22 cellular contexts compared by ENCODE assay signal in the genomic region with DNA sequence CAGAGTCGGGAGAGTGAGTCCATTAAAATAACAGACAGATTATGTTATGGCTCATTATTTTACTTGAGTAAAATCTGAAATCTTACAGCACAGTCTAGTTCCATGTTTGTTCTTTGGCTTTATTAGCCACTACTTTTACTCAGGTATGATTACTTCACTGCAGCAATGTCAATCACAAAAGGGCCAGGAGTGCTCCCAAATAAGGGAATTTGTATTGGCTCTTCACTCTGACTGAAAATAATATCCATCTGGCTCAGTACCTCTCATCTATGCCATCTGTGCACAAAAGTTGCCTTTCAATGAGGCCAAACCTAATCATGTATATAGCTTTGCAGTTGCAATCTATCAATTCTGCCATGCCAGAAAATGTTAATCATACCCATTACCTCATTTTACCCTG.
"Had no signal": no experiment of that assay in that cellular context is flagged by ENCODE, and none has a peak within 500 bp of the region (broad histone marks: within the 10 kb centered on the region; RNA-seq: fewer than 3 reads in every experiment).

No MANE protein-coding gene starts in this region.

- DNase-seq: activated CD4-positive, alpha-beta T cell treated with anti-CD3 and anti-CD28 coated beads, Interleukin-2, amount 10 ng/mL, durations not matched to agents 24 days and 14 days; activated CD4-positive, alpha-beta T cell treated with anti-CD3 and anti-CD28 coated beads, Interleukin-2, amount 50 U/mL, for 4 hours; activated CD8-positive, alpha-beta T cell treated with anti-CD3 and anti-CD28 coated beads for 36 hours; activated effector memory CD4-positive, alpha-beta T cell treated with anti-CD3 and anti-CD28 coated beads, Interleukin-2, amount 50 U/mL, for 16 hours; activated naive CD4-positive, alpha-beta T cell treated with Interleukin-2 at 50 U/mL for 16 hours; activated naive CD8-positive, alpha-beta T cell treated with anti-CD3 and anti-CD28 coated beads, Interleukin-2, amount 10 ng/mL, durations not matched to agents 7 days and 5 days; activated T-cell treated with anti-CD3 and anti-CD28 coated beads, Interleukin-2, amount 50 U/mL, for 1 hour; activated T-cell treated with anti-CD3 and anti-CD28 coated beads, Interleukin-2, amount 50 U/mL, for 72 hours; amygdala; cortex of kidney; NCI-H1436 treated with DMSO at 0.1 percent for 48 hours; NCI-H1694 treated with DMSO at 0.1 percent for 48 hours; NCI-H2029; NCI-H2107; NCI-H226; NCI-H510A; NCI-H69; RPMI8226; SHP77 treated with DMSO at 0.1 percent for 48 hours; SK-N-SH had no signal

- ATAC-seq: activated CD8-positive, alpha-beta T cell treated with anti-CD3 and anti-CD28 coated beads for 36 hours; activated T-cell treated with anti-CD3 and anti-CD28 coated beads, Interleukin-2, amount 50 U/mL, for 72 hours; activated T-helper 17 cell treated with anti-CD3 and anti-CD28 coated beads, Interleukin-2, amount 50 U/mL, for 72 hours; Panc1 had no signal
